ENCODE assay signal across 19 cellular contexts in genomic region chr12:49803693-49804450, GRCh38.
"Had no signal": no experiment of that assay in that cellular context is flagged by ENCODE, and none has a peak within 500 bp of the region (broad histone marks: within the 10 kb centered on the region; RNA-seq: fewer than 3 reads in every experiment).

No MANE protein-coding gene starts in this region.

- H3K36me3 Mint-ChIP-seq: stimulated activated effector memory CD8-positive, alpha-beta T cell treated with anti-CD3 and anti-CD28 coated beads, Interleukin-12 subunit alpha, Interleukin-12 subunit beta, amount 100 ng/mL, for 72 hours had no signal

- H3K9me3 ChIP-seq: esophagus squamous epithelium, neutrophil, suprapubic skin, thyroid gland had no signal

- H3K27me3 Mint-ChIP-seq: dendritic cell treated with granulocyte-macrophage colony-stimulating factor and Interleukin-4, amounts not matched to agents 40 ng/mL and 50 ng/mL, for 4 days; effector memory CD8-positive, alpha-beta T cell; type B pancreatic cell had no signal

- H3K27me3 ChIP-seq: esophagus squamous epithelium, neutrophil, suprapubic skin, thyroid gland had no signal

- DNase-seq: cerebellar nuclear complex; effector memory CD8-positive, alpha-beta T cell; esophagus squamous epithelium; foreskin fibroblast; hippocampal formation; left colon; right cardiac atrium; stimulated activated CD4-positive, alpha-beta T cell treated with anti-CD3 and anti-CD28 coated beads, Interleukin-4, amount 100 ng/mL, for 1 hour; stimulated activated CD8-positive, alpha-beta memory T cell treated with anti-CD3 and anti-CD28 coated beads, Interleukin-4, amount 100 ng/mL, for 48 hours; stimulated activated naive CD8-positive, alpha-beta T cell treated with anti-CD3 and anti-CD28 coated beads, Interleukin-15, Interleukin-2, amounts not matched to agents 100 U/mL and 50 U/mL, for 24 hours; thyroid gland had no signal

- H3K4me3 ChIP-seq: esophagus squamous epithelium, suprapubic skin, thyroid gland had no signal

- H3K27ac ChIP-seq: epithelial cell of prostate, esophagus squamous epithelium, neutrophil, suprapubic skin, thyroid gland had no signal

- ATAC-seq: effector memory CD8-positive, alpha-beta T cell; left colon; right cardiac atrium; stimulated activated effector memory CD8-positive, alpha-beta T cell treated with anti-CD3 and anti-CD28 coated beads, Interleukin-12 subunit alpha, Interleukin-12 subunit beta, amount 100 ng/mL, for 72 hours; stimulated activated naive CD8-positive, alpha-beta T cell treated with anti-CD3 and anti-CD28 coated beads, Interleukin-15, Interleukin-2, amounts not matched to agents 100 U/mL and 50 U/mL, for 24 hours had no signal

- H3K4me1 Mint-ChIP-seq: stimulated activated effector memory CD8-positive, alpha-beta T cell treated with anti-CD3 and anti-CD28 coated beads, Interleukin-12 subunit alpha, Interleukin-12 subunit beta, amount 100 ng/mL, for 72 hours had no signal

- H3K27ac Mint-ChIP-seq: dendritic cell treated with granulocyte-macrophage colony-stimulating factor and Interleukin-4, amounts not matched to agents 40 ng/mL and 50 ng/mL, for 4 days; effector memory CD8-positive, alpha-beta T cell; mesothelial cell of epicardium; nephron; type B pancreatic cell had no signal

- H3K4me3 Mint-ChIP-seq: dendritic cell treated with granulocyte-macrophage colony-stimulating factor and Interleukin-4, amounts not matched to agents 40 ng/mL and 50 ng/mL, for 4 days; effector memory CD8-positive, alpha-beta T cell; mesothelial cell of epicardium; nephron; stimulated activated effector memory CD8-positive, alpha-beta T cell treated with anti-CD3 and anti-CD28 coated beads, Interleukin-12 subunit alpha, Interleukin-12 subunit beta, amount 100 ng/mL, for 72 hours; type B pancreatic cell had no signal

- H3K9me3 Mint-ChIP-seq: dendritic cell treated with granulocyte-macrophage colony-stimulating factor and Interleukin-4, amounts not matched to agents 40 ng/mL and 50 ng/mL, for 4 days; effector memory CD8-positive, alpha-beta T cell; mesothelial cell of epicardium; nephron; stimulated activated effector memory CD8-positive, alpha-beta T cell treated with anti-CD3 and anti-CD28 coated beads, Interleukin-12 subunit alpha, Interleukin-12 subunit beta, amount 100 ng/mL, for 72 hours; type B pancreatic cell had no signal
